In the genomic region with DNA sequence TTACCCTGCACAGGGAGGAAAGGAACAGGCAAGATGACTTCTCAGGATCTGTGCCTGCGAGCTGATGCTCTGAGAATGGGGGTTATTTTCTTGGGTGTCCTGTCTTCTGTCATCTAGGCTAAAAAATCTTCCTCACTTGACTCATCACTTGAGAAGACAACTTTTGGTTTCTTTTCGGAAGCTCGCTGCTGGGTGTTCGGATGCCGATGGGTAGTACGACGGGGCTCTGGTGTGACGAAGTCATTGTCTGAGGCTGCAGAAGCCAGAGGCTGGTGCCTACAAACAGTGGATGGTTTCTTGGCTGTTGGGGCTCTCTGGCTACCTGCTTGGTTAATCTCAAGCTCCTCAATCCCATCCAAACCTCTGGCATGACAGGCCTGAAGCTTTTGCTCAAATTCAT, we compare ENCODE assay signal across 17 cellular contexts.
DNase-seq lines count a peak whose midpoint lies in the region; ATAC-seq lines count a peak whose summit lies in the region.
"Had no signal": no experiment of that assay in that cellular context is flagged by ENCODE, and none has a peak within 500 bp of the region (broad histone marks: within the 10 kb centered on the region; RNA-seq: fewer than 3 reads in every experiment).

No MANE protein-coding gene starts in this region.

- peak; percentile 22 for DNase-seq in GM23248
- DNase-seq in RPMI7951 (ENCODE audit: low read depth): peak; percentile 55
- no peak for DNase-seq in cardiac septum (ENCODE audit: low spot score)
- DNase-seq in NCI-H526 treated with DMSO at 0.1 percent for 48 hours (lab: John Stamatoyannopoulos, UW): no peak
- DNase-seq: ACHN; CD4-positive, alpha-beta T cell; DMS153; DND-41; EL; IMR-90; Karpas-422 had no signal

- no peaks in the 10 kb centered on the region for H3F3A ChIP-seq in GM23248 (ENCODE audit: insufficient read depth)

- H3K36me3 ChIP-seq in GM23248 (ENCODE audit: low read depth): no peaks in the 10 kb centered on the region
- H3K36me3 ChIP-seq: HAP-1 had no signal

- no peaks in the 10 kb centered on the region for H3K9me2 ChIP-seq in GM23248 (ENCODE audit: insufficient read depth)

- 27 to 31% methylated on average over 8 of the region's 8 CpGs for WGBS in GM23248 (ENCODE audit: low coverage in 1 of 2, low lambda C conversion rate in 2 of 2, missing lambda C conversion rate in 2 of 2), 2 experiments

- no peaks in the 10 kb centered on the region for H3K4me1 ChIP-seq in GM23248 (ENCODE audit: insufficient read depth)
- H3K4me1 ChIP-seq: HAP-1 had no signal

- no peaks in the 10 kb centered on the region for H3K79me2 ChIP-seq in GM23248 (ENCODE audit: insufficient read depth)

- H4K20me1 ChIP-seq in GM23248 (ENCODE audit: insufficient read depth): no peaks in the 10 kb centered on the region

- no peak overlapping the region for H3K4me2 ChIP-seq in GM23248 (ENCODE audit: unreplicated experiment)

- no peaks in the 10 kb centered on the region for H3K9me3 ChIP-seq in GM23248 (ENCODE audit: low read depth)
- H3K9me3 ChIP-seq: HAP-1 had no signal

- H3K9ac ChIP-seq in GM23248: no peak overlapping the region

- H2AFZ ChIP-seq in GM23248: no peak overlapping the region

- no peak overlapping the region for H3K27ac ChIP-seq in GM23248
- H3K27ac ChIP-seq: C4-2B, HL-60 had no signal

- H3K27me3 ChIP-seq in GM23248 (replicated peaks; ENCODE audit: insufficient read depth): peaks cover 4% of the 10 kb centered on the region; the same call in 1 of the 2 replicates

- intact Hi-C loops in cardiac septum (cut with DNase I): loop anchor here (10.0 kb wide), 1 partner anchor 285 kb away; a partner anchor contains a TSS

- ATAC-seq in GM18867 (IDR thresholded peaks at IDR 0.05; ENCODE audit: unreplicated experiment) (peak; percentile 32), GM18870 (IDR thresholded peaks at IDR 0.05; ENCODE audit: unreplicated experiment) (no peak)
- ATAC-seq: K562 had no signal

- no peak overlapping the region for H3K4me3 ChIP-seq in GM23248
- H3K4me3 ChIP-seq: HAP-1, K562 had no signal

- in situ Hi-C loops in GM23248 (cut with MboI): no loop called here

Comparison
In these comparisons a context has a peak if more than half of its experiments do, and no peak if none do; other contexts are left out.
1. DNase-seq: peak in GM23248 (single experiment) and RPMI7951 (single experiment); none in cardiac septum (single experiment) and NCI-H526 treated with DMSO at 0.1 percent for 48 hours (single experiment).